ENCODE assay signal across 19 cellular contexts in genomic region chr9:123312306-123312877, GRCh38. TPM values are rescaled to one million over a fixed set of nuclear protein-coding genes. Genes with fewer than 3 reads are reported as not detected.
"Had no signal": no experiment of that assay in that cellular context is flagged by ENCODE, and none has a peak within 500 bp of the region (broad histone marks: within the 10 kb centered on the region; RNA-seq: fewer than 3 reads in every experiment).

No MANE protein-coding gene starts in this region.

- H3K27ac ChIP-seq: body of pancreas, epithelial cell of prostate, suprapubic skin had no signal

- H3K4me3 ChIP-seq: body of pancreas, lung, mucosa of descending colon, suprapubic skin had no signal

- H3K27me3 Mint-ChIP-seq: central memory CD8-positive, alpha-beta T cell; progenitor cell of endocrine pancreas; type B pancreatic cell had no signal

- H3K4me1 ChIP-seq: body of pancreas, suprapubic skin had no signal

- H3K27me3 ChIP-seq: body of pancreas, suprapubic skin had no signal

- H3K36me3 Mint-ChIP-seq: activated naive CD4-positive, alpha-beta T cell treated with anti-CD3 and anti-CD28 coated beads, Interleukin-2, amount 10 ng/mL, durations not matched to agents 7 days and 5 days; naive thymus-derived CD8-positive, alpha-beta T cell; type B pancreatic cell had no signal

- DNase-seq: activated CD4-positive, alpha-beta T cell treated with anti-CD3 and anti-CD28 coated beads for 48 hours; activated naive CD4-positive, alpha-beta T cell treated with anti-CD3 and anti-CD28 coated beads, Interleukin-2, amount 10 ng/mL, durations not matched to agents 7 days and 5 days; amniotic stem cell; body of pancreas; cortex of kidney; effector CD8-positive, alpha-beta T cell; hypothalamus; left cardiac atrium; mucosa of descending colon; naive thymus-derived CD8-positive, alpha-beta T cell; stimulated activated CD4-positive, alpha-beta T cell treated with anti-CD3 and anti-CD28 coated beads, Interleukin-2, amount 100 ng/mL, for 24 hours; stimulated activated naive CD8-positive, alpha-beta T cell treated with anti-CD3 and anti-CD28 coated beads, Interleukin-15, Interleukin-2, amounts not matched to agents 100 U/mL and 50 U/mL, for 24 hours had no signal

- H3K9me3 Mint-ChIP-seq: activated naive CD4-positive, alpha-beta T cell treated with anti-CD3 and anti-CD28 coated beads, Interleukin-2, amount 10 ng/mL, durations not matched to agents 7 days and 5 days; activated T-helper 1 cell treated with anti-CD3 and anti-CD28 coated beads, Interleukin-12 subunit alpha, Interleukin-12 subunit beta, Interleukin-2, Interleukin-4 antibody, amounts not matched to agents 30 ng/mL and 10 ng/mL and 1 ng/mL, durations not matched to agents 14 hours and 24 hours and 36 hours; central memory CD8-positive, alpha-beta T cell; naive thymus-derived CD8-positive, alpha-beta T cell; type B pancreatic cell had no signal

- H3K27ac Mint-ChIP-seq: activated naive CD4-positive, alpha-beta T cell treated with anti-CD3 and anti-CD28 coated beads, Interleukin-2, amount 10 ng/mL, durations not matched to agents 7 days and 5 days; activated T-helper 1 cell treated with anti-CD3 and anti-CD28 coated beads, Interleukin-12 subunit alpha, Interleukin-12 subunit beta, Interleukin-2, Interleukin-4 antibody, amounts not matched to agents 30 ng/mL and 10 ng/mL and 1 ng/mL, durations not matched to agents 14 hours and 24 hours and 36 hours; type B pancreatic cell had no signal

- H3K36me3 ChIP-seq: suprapubic skin had no signal

- H3K9me3 ChIP-seq: body of pancreas, mucosa of descending colon, suprapubic skin had no signal

- H3K4me3 Mint-ChIP-seq: activated naive CD4-positive, alpha-beta T cell treated with anti-CD3 and anti-CD28 coated beads, Interleukin-2, amount 10 ng/mL, durations not matched to agents 7 days and 5 days; activated T-helper 1 cell treated with anti-CD3 and anti-CD28 coated beads, Interleukin-12 subunit alpha, Interleukin-12 subunit beta, Interleukin-2, Interleukin-4 antibody, amounts not matched to agents 30 ng/mL and 10 ng/mL and 1 ng/mL, durations not matched to agents 14 hours and 24 hours and 36 hours; central memory CD8-positive, alpha-beta T cell; naive thymus-derived CD8-positive, alpha-beta T cell; type B pancreatic cell had no signal

- H3K4me1 Mint-ChIP-seq: central memory CD8-positive, alpha-beta T cell had no signal

RNA-seq across cellular contexts. Expression of gene CRB2, which starts 43.6 kb away (rescaled TPM):
- total RNA-seq: activated T-helper 1 cell treated with anti-CD3 and anti-CD28 coated beads, Interleukin-12 subunit alpha, Interleukin-12 subunit beta, Interleukin-2, Interleukin-4 antibody, amounts not matched to agents 30 ng/mL and 10 ng/mL and 1 ng/mL, durations not matched to agents 14 hours and 24 hours and 36 hours; suprapubic skin had no signal
